1 cellular context compared by ENCODE assay signal in the genomic region with DNA sequence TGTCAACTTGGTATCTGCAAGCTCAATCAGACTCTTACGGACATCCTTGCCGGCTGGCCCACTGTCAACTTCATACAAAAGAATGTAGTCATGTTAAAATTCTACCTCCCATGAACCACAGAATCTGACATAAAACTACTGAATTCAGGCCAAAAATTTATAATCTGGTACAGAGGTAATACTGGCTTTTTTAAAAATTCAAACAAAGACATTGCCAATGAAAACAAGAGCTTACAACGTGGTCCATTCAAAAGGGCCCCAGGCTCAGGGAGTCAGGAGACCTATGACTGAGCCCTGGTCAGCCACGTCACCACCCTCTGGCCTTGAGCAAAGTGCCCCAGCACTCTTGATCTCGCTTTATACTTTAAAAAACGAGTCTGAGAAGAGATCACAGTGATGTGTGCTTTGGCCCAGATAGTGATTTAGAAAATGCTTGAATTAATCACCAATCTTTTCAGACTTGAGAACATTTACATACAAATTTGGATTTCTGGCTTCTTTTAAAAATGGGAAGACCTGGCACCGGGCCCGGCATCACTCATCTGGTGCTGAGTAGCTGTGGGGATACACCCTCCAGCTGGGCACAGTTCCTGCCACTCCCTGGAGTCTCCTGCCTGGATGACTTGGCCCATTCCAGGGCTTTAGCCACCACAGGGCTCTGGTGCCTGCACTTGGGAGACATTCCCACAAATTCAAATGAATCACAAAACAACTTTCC.
A peak's percentile ranks its signal among the peaks of the same experiment; 100 is the strongest.
TF ChIP-seq lines count a peak whose summit lies in the region.

No MANE protein-coding gene starts in this region.

TF ChIP-seq in HEK293, 187 proteins besides CTCF, POLR2A, EP300 and RAD21:
- TF ChIP-seq ZBTB44 (tag by site-specific recombination; IDR thresholded peaks at IDR 0.05), result no peak
- TF ChIP-seq, protein P1, sequence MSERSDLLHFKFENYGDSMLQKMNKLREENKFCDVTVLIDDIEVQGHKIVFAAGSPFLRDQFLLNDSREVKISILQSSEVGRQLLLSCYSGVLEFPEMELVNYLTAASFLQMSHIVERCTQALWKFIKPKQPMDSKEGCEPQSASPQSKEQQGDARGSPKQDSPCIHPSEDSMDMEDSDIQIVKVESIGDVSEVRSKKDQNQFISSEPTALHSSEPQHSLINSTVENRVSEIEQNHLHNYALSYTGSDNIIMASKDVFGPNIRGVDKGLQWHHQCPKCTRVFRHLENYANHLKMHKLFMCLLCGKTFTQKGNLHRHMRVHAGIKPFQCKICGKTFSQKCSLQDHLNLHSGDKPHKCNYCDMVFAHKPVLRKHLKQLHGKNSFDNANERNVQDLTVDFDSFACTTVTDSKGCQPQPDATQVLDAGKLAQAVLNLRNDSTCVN (tag by site-specific recombination; optimal IDR thresholded peaks at IDR 0.05), result peak; percentile 5
- peak; percentile 93 for TF ChIP-seq KLF1 (tag by site-specific recombination; IDR thresholded peaks at IDR 0.05)
- TF ChIP-seq, protein P2, sequence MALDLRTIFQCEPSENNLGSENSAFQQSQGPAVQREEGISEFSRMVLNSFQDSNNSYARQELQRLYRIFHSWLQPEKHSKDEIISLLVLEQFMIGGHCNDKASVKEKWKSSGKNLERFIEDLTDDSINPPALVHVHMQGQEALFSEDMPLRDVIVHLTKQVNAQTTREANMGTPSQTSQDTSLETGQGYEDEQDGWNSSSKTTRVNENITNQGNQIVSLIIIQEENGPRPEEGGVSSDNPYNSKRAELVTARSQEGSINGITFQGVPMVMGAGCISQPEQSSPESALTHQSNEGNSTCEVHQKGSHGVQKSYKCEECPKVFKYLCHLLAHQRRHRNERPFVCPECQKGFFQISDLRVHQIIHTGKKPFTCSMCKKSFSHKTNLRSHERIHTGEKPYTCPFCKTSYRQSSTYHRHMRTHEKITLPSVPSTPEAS (tag by site-specific recombination; IDR thresholded peaks at IDR 0.05), result no peak
- TF ChIP-seq BCL6B (tag by site-specific recombination; IDR thresholded peaks at IDR 0.05), result no peak
- 0 out of 2 replicates have a peak, but pooled peaks have one; percentile 37 for TF ChIP-seq GLIS1 (tag by site-specific recombination; IDR thresholded peaks at IDR 0.05)
- TF ChIP-seq ZNF394 (tag by site-specific recombination; IDR thresholded peaks at IDR 0.05; ENCODE audit: borderline replicate concordance), result peak; percentile 42
- no peak for TF ChIP-seq KLF7 (tag by site-specific recombination; IDR thresholded peaks at IDR 0.05; ENCODE audit: borderline replicate concordance)
- no peak for TF ChIP-seq KLF16 (tag by site-specific recombination; IDR thresholded peaks at IDR 0.05)
- peak; percentile 74 for TF ChIP-seq IKZF3 (tag by site-specific recombination; IDR thresholded peaks at IDR 0.05)
- no peak for TF ChIP-seq ZNF132 (tag by site-specific recombination; IDR thresholded peaks at IDR 0.05; ENCODE audit: borderline replicate concordance)
- TF ChIP-seq ZBTB8A (tag by site-specific recombination; IDR thresholded peaks at IDR 0.05), result peak; percentile 82
- no peak for TF ChIP-seq ZNF350 (tag by site-specific recombination; IDR thresholded peaks at IDR 0.05)
- TF ChIP-seq OVOL3 (tag by site-specific recombination; IDR thresholded peaks at IDR 0.05), result no peak
- no peak for TF ChIP-seq ZNF133 (tag by site-specific recombination; IDR thresholded peaks at IDR 0.05)
- TF ChIP-seq ZIC2 (tag by site-specific recombination; IDR thresholded peaks at IDR 0.05), result peak; percentile 60
- no peak for TF ChIP-seq EGR2 (tag by site-specific recombination; IDR thresholded peaks at IDR 0.05; ENCODE audit: low read depth)
- no peak for TF ChIP-seq ZNF155 (tag by site-specific recombination; IDR thresholded peaks at IDR 0.05)
- peak; percentile 55; the same call in 1 of the 2 replicates for TF ChIP-seq ZBTB48 (tag by site-specific recombination; IDR thresholded peaks at IDR 0.05)
- no peak for TF ChIP-seq ATF2 (tag by site-specific recombination; IDR thresholded peaks at IDR 0.05; ENCODE audit: low read depth)
- TF ChIP-seq ZBTB7A (tag by site-specific recombination; IDR thresholded peaks at IDR 0.05; ENCODE audit: low read depth), result no peak
- 0 out of 2 replicates have a peak, but pooled peaks have one; percentile 35 for TF ChIP-seq ZNF660 (tag by site-specific recombination; IDR thresholded peaks at IDR 0.05)
- TF ChIP-seq KLF10 (tag by site-specific recombination; IDR thresholded peaks at IDR 0.05), result peak; percentile 25; the same call in 1 of the 2 replicates
- TF ChIP-seq, protein P3, sequence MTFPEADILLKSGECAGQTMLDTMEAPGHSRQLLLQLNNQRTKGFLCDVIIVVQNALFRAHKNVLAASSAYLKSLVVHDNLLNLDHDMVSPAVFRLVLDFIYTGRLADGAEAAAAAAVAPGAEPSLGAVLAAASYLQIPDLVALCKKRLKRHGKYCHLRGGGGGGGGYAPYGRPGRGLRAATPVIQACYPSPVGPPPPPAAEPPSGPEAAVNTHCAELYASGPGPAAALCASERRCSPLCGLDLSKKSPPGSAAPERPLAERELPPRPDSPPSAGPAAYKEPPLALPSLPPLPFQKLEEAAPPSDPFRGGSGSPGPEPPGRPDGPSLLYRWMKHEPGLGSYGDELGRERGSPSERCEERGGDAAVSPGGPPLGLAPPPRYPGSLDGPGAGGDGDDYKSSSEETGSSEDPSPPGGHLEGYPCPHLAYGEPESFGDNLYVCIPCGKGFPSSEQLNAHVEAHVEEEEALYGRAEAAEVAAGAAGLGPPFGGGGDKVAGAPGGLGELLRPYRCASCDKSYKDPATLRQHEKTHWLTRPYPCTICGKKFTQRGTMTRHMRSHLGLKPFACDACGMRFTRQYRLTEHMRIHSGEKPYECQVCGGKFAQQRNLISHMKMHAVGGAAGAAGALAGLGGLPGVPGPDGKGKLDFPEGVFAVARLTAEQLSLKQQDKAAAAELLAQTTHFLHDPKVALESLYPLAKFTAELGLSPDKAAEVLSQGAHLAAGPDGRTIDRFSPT (tag by site-specific recombination; IDR thresholded peaks at IDR 0.05), result no peak
- TF ChIP-seq ZNF211 (tag by site-specific recombination; IDR thresholded peaks at IDR 0.05; ENCODE audit: low read depth), result no peak
- TF ChIP-seq, protein P4, sequence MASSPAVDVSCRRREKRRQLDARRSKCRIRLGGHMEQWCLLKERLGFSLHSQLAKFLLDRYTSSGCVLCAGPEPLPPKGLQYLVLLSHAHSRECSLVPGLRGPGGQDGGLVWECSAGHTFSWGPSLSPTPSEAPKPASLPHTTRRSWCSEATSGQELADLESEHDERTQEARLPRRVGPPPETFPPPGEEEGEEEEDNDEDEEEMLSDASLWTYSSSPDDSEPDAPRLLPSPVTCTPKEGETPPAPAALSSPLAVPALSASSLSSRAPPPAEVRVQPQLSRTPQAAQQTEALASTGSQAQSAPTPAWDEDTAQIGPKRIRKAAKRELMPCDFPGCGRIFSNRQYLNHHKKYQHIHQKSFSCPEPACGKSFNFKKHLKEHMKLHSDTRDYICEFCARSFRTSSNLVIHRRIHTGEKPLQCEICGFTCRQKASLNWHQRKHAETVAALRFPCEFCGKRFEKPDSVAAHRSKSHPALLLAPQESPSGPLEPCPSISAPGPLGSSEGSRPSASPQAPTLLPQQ (tag by site-specific recombination; IDR thresholded peaks at IDR 0.05), result 0 out of 2 replicates have a peak, but pooled peaks have one; percentile 13
- TF ChIP-seq ZNF623 (tag by site-specific recombination; IDR thresholded peaks at IDR 0.05), result 0 out of 2 replicates have a peak, but pooled peaks have one; percentile 13
- peak; percentile 12 for TF ChIP-seq ZNF335 (tag by site-specific recombination; conservative IDR thresholded peaks at IDR 0.05)
- no peak for TF ChIP-seq ZNF16 (tag by site-specific recombination; IDR thresholded peaks at IDR 0.05; ENCODE audit: low read depth)
- peak; percentile 11; the same call in 1 of the 2 replicates for TF ChIP-seq ZNF629 (tag by site-specific recombination; IDR thresholded peaks at IDR 0.05)
- TF ChIP-seq ZBTB17 (tag by site-specific recombination; IDR thresholded peaks at IDR 0.05), result 0 out of 2 replicates have a peak, but pooled peaks have one; percentile 24
- TF ChIP-seq ZNF311 (tag by site-specific recombination; IDR thresholded peaks at IDR 0.05; ENCODE audit: borderline replicate concordance), result no peak
- no peak for TF ChIP-seq ZNF529 (tag by site-specific recombination; IDR thresholded peaks at IDR 0.05; ENCODE audit: insufficient replicate concordance)
- TF ChIP-seq, protein P5, sequence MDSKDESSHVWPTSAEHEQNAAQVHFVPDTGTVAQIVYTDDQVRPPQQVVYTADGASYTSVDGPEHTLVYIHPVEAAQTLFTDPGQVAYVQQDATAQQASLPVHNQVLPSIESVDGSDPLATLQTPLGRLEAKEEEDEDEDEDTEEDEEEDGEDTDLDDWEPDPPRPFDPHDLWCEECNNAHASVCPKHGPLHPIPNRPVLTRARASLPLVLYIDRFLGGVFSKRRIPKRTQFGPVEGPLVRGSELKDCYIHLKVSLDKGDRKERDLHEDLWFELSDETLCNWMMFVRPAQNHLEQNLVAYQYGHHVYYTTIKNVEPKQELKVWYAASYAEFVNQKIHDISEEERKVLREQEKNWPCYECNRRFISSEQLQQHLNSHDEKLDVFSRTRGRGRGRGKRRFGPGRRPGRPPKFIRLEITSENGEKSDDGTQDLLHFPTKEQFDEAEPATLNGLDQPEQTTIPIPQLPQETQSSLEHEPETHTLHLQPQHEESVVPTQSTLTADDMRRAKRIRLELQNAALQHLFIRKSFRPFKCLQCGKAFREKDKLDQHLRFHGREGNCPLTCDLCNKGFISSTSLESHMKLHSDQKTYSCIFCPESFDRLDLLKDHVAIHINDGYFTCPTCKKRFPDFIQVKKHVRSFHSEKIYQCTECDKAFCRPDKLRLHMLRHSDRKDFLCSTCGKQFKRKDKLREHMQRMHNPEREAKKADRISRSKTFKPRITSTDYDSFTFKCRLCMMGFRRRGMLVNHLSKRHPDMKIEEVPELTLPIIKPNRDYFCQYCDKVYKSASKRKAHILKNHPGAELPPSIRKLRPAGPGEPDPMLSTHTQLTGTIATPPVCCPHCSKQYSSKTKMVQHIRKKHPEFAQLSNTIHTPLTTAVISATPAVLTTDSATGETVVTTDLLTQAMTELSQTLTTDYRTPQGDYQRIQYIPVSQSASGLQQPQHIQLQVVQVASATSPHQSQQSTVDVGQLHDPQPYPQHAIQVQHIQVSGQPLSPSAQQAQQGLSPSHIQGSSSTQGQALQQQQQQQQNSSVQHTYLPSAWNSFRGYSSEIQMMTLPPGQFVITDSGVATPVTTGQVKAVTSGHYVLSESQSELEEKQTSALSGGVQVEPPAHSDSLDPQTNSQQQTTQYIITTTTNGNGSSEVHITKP (tag by site-specific recombination; IDR thresholded peaks at IDR 0.05), result peak; percentile 92
- no peak for TF ChIP-seq HOXD13 (CRISPR knock-in tag; IDR thresholded peaks at IDR 0.05; ENCODE audit: borderline replicate concordance)
- no peak for TF ChIP-seq ZNF274 (IDR thresholded peaks at IDR 0.05; ENCODE audit: low read length)
- TF ChIP-seq ZNF274 (tag by site-specific recombination; IDR thresholded peaks at IDR 0.05; ENCODE audit: borderline replicate concordance), result no peak
- TF ChIP-seq PATZ1 (tag by site-specific recombination; IDR thresholded peaks at IDR 0.05), result no peak
- peak; percentile 52; the same call in 1 of the 2 replicates for TF ChIP-seq MZF1 (tag by site-specific recombination; IDR thresholded peaks at IDR 0.05; ENCODE audit: borderline replicate concordance)
- TF ChIP-seq ZNF10 (tag by site-specific recombination; IDR thresholded peaks at IDR 0.05), result peak; percentile 65
- TF ChIP-seq ZBTB20 (tag by site-specific recombination; IDR thresholded peaks at IDR 0.05), result peak; percentile 45; the same call in 1 of the 2 replicates
TF ChIP-seq in HEK293: peak in this region for 19.
